In genomic region chr2:30300456-30301221, GRCh38 we compare ENCODE assay signal across 9 cellular contexts.
DNase-seq lines count a peak whose midpoint lies in the region; ATAC-seq and TF ChIP-seq lines count a peak whose summit lies in the region.
"Had no signal": no experiment of that assay in that cellular context is flagged by ENCODE, and none has a peak within 500 bp of the region (broad histone marks: within the 10 kb centered on the region; RNA-seq: fewer than 3 reads in every experiment).

No MANE protein-coding gene starts in this region.

- peaks cover 3% of the 10 kb centered on the region for H3K27me3 ChIP-seq in foreskin keratinocyte
- H3K27me3 ChIP-seq: dorsolateral prefrontal cortex had no signal

- peak overlapping the region; percentile 22; the same call in 1 of the 2 replicates for H3K4me3 Mint-ChIP-seq in WTC11

- H3K4me1 Mint-ChIP-seq in WTC11, result peaks cover 39% of the 10 kb centered on the region

- no peaks in the 10 kb centered on the region for H3K36me3 Mint-ChIP-seq in WTC11

- H3K9me3 Mint-ChIP-seq in WTC11, result peaks cover 7% of the 10 kb centered on the region; the same call in 1 of the 2 replicates

- no peak; the same call in 1 of the 2 replicates for ATAC-seq in WTC11
- peak; percentile 65 to 85 for ATAC-seq in left cardiac atrium
- no peak for ATAC-seq in HG03097 (IDR thresholded peaks at IDR 0.05; ENCODE audit: low FRiP score, unreplicated experiment)
- no peak for ATAC-seq in foreskin keratinocyte
- no peak for ATAC-seq in GM19328 (IDR thresholded peaks at IDR 0.05; ENCODE audit: unreplicated experiment)

- no peak overlapping the region for H3K27ac ChIP-seq in foreskin keratinocyte
- H3K27ac ChIP-seq: dorsolateral prefrontal cortex had no signal

- POLR2A ChIA-PET in WTC11 (lab: Charles Lee), result interaction anchor here (2.0 kb wide), 1 partner anchor 10 kb away, joined by 4 read pairs; no protein-coding TSS in a partner anchor

- CTCF ChIA-PET in WTC11 (lab: Charles Lee), result interaction anchor here (0.8 to 1.9 kb wide), 7 partner anchors 10 to 411 kb away, joined by 3 to 6 read pairs (median 4); no protein-coding TSS in a partner anchor

- no peak overlapping the region for H3K4me3 ChIP-seq in retinal pigment epithelial cell (ENCODE audit: low read length)
- H3K4me3 ChIP-seq: dorsolateral prefrontal cortex had no signal

- DNase-seq in ELF-1 (ENCODE audit: low read depth, low spot score), result peak; percentile 49
- DNase-seq in WTC11 (ENCODE audit: low spot score), result no peak
- no peak for DNase-seq in left cardiac atrium
- DNase-seq in retinal pigment epithelial cell (ENCODE audit: low read depth), result peak; percentile 75
- no peak for DNase-seq in posterior vena cava (ENCODE audit: low spot score)
- DNase-seq in foreskin keratinocyte, result no peak
- DNase-seq: dorsolateral prefrontal cortex had no signal

- no peak overlapping the region for H3K27ac Mint-ChIP-seq in WTC11

- peaks cover 18% of the 10 kb centered on the region for H3K27me3 Mint-ChIP-seq in WTC11 (ENCODE audit: low read depth)

- H3K4me1 ChIP-seq in foreskin keratinocyte, result no peaks in the 10 kb centered on the region

- no peak for TF ChIP-seq CTCF in WTC11 (IDR thresholded peaks at IDR 0.05)
- no peak for TF ChIP-seq CTCF in retinal pigment epithelial cell (conservative IDR thresholded peaks at IDR 0.05; ENCODE audit: low read depth, low read length)
- no peak for TF ChIP-seq CTCF in foreskin keratinocyte (conservative IDR thresholded peaks at IDR 0.05)

- intact Hi-C loops in left cardiac atrium (cut with DNase I) (no loop called here), posterior vena cava (cut with DNase I) (no loop called here)

TF ChIP-seq in WTC11, 78 proteins besides CTCF, POLR2A, EP300 and RAD21:
- TF ChIP-seq SP1 (CRISPR knock-in tag; conservative IDR thresholded peaks at IDR 0.05) (no peak), ATF1 (CRISPR knock-in tag; IDR thresholded peaks at IDR 0.05) (no peak), GRHL2 (CRISPR knock-in tag; IDR thresholded peaks at IDR 0.05; ENCODE audit: insufficient replicate concordance, severe bottlenecking) (no peak), OVOL2 (CRISPR knock-in tag; IDR thresholded peaks at IDR 0.05; ENCODE audit: borderline replicate concordance) (no peak), E2F1 (CRISPR knock-in tag; IDR thresholded peaks at IDR 0.05) (no peak), ZNF532 (CRISPR knock-in tag; IDR thresholded peaks at IDR 0.05; ENCODE audit: borderline replicate concordance) (no peak), JAZF1 (CRISPR knock-in tag; IDR thresholded peaks at IDR 0.05) (no peak), GTF2I (CRISPR knock-in tag; conservative IDR thresholded peaks at IDR 0.05) (no peak), ZNF423 (CRISPR knock-in tag; IDR thresholded peaks at IDR 0.05) (no peak), NFYB (CRISPR knock-in tag; conservative IDR thresholded peaks at IDR 0.05; ENCODE audit: low read depth) (no peak), HMGXB4 (CRISPR knock-in tag; IDR thresholded peaks at IDR 0.05) (no peak), ZBTB43 (CRISPR knock-in tag; IDR thresholded peaks at IDR 0.05) (no peak), SMAD4 (CRISPR knock-in tag; IDR thresholded peaks at IDR 0.05) (no peak), ELF4 (CRISPR knock-in tag; IDR thresholded peaks at IDR 0.05; ENCODE audit: low read depth) (no peak), HMGA2 (CRISPR knock-in tag; IDR thresholded peaks at IDR 0.05) (no peak)

Comparison
In these comparisons a context has a peak if more than half of its experiments do, and no peak if none do; other contexts are left out.
1. DNase-seq: peak in ELF-1 (single experiment) and retinal pigment epithelial cell (single experiment); none in WTC11 (single experiment), left cardiac atrium (single experiment), posterior vena cava (single experiment) and foreskin keratinocyte (0 of 2).
2. ATAC-seq: peak in left cardiac atrium (2 of 2); none in WTC11 (single experiment), HG03097 (single experiment), foreskin keratinocyte (single experiment) and GM19328 (single experiment).